ENCODE assay signal across 27 cellular contexts in the genomic region with DNA sequence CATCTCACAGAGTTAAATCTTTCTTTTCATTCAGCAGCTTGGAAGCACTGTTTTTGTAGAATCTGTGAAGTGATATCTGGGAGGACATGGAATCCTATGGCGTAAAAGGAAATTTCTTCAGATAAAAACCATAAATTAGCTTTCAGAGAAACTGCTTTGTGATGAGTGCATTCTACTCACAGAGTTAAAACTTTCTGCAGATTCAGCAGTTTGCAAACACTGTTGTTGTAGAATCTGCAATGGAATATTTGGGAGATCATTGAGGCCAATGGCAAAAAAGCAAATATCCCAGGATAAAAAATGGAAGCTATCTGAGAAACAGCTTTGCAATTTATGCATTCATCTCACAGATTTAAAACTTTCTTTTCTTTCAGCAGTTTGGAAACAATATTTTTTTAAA.
"Had no signal": no experiment of that assay in that cellular context is flagged by ENCODE, and none has a peak within 500 bp of the region (broad histone marks: within the 10 kb centered on the region; RNA-seq: fewer than 3 reads in every experiment).

No MANE protein-coding gene starts in this region.

- H3K4me1 ChIP-seq: stomach, suprapubic skin, testis, thyroid gland, tibial artery, tibial nerve, transverse colon, upper lobe of left lung, upper lobe of right lung, uterus, vagina had no signal

- H3K4me3 ChIP-seq: stomach, suprapubic skin, testis, thoracic aorta, thyroid gland, tibial artery, tibial nerve, transverse colon, upper lobe of left lung, upper lobe of right lung, uterus, vagina had no signal

- FAIRE-seq: urothelium cell line had no signal

- H3K9me3 ChIP-seq: testis, thyroid gland had no signal

- H3K27me3 ChIP-seq: stomach, suprapubic skin, testis, thyroid gland, tibial artery, tibial nerve, transverse colon, upper lobe of left lung, upper lobe of right lung, uterus, vagina had no signal

- H3K27ac ChIP-seq: stomach, suprapubic skin, testis, thoracic aorta, thyroid gland, tibial artery, tibial nerve, transverse colon, upper lobe of left lung, upper lobe of right lung, uterus, vagina had no signal

- DNase-seq: stimulated activated CD4-positive, alpha-beta T cell treated with anti-CD3 and anti-CD28 coated beads, Interleukin-2, amount 100 ng/mL, for 48 hours; stimulated activated CD4-positive, alpha-beta T cell treated with anti-CD3 and anti-CD28 coated beads, Interleukin-4, amount 100 ng/mL, for 1 hour; stimulated activated CD4-positive, alpha-beta T cell treated with anti-CD3 and anti-CD28 coated beads, Interleukin-4, amount 100 ng/mL, for 24 hours; stimulated activated CD4-positive, alpha-beta T cell treated with anti-CD3 and anti-CD28 coated beads, Interleukin-4, amount 100 ng/mL, for 4 hours; stimulated activated CD8-positive, alpha-beta memory T cell treated with anti-CD3 and anti-CD28 coated beads, Interleukin-4, amount 100 ng/mL, for 48 hours; stimulated activated naive B cell treated with anti-CD40 and anti-IgM and Interleukin-4, amounts not matched to agents 10 μg/mL and 1 μg/mL and 100 μg/mL, for 72 hours; stimulated activated naive CD4-positive, alpha-beta T cell; stimulated activated naive CD4-positive, alpha-beta T cell treated with Interleukin-2 at 50 U/mL for 16 hours; stimulated activated naive CD8-positive, alpha-beta T cell treated with anti-CD3 and anti-CD28 coated beads, Interleukin-15, amount 100 ng/mL, for 72 hours; stimulated activated naive CD8-positive, alpha-beta T cell treated with anti-CD3 and anti-CD28 coated beads, Interleukin-15, Interleukin-2, amounts not matched to agents 100 U/mL and 50 U/mL, for 24 hours; stomach; substantia nigra; testis; thyroid gland; tibial artery; transverse colon; trophoblast cell; upper lobe of left lung; upper lobe of right lung; uterus had no signal

- H3K36me3 ChIP-seq: stomach, suprapubic skin, thoracic aorta, thyroid gland, tibial artery, tibial nerve, transverse colon, upper lobe of left lung, upper lobe of right lung, uterus, vagina had no signal

- ATAC-seq: stimulated activated effector memory CD8-positive, alpha-beta T cell treated with anti-CD3 and anti-CD28 coated beads, Interleukin-12 subunit alpha, Interleukin-12 subunit beta, amount 100 ng/mL, for 72 hours; stimulated activated memory B cell treated with anti-CD40 and anti-IgM and Interleukin-4, amounts not matched to agents 10 μg/mL and 1 μg/mL and 100 μg/mL, for 72 hours; stimulated activated naive B cell treated with anti-CD40 and anti-IgM and Interleukin-4, amounts not matched to agents 10 μg/mL and 1 μg/mL and 100 μg/mL, for 72 hours; stimulated activated naive CD8-positive, alpha-beta T cell treated with anti-CD3 and anti-CD28 coated beads, Interleukin-15, amount 100 ng/mL, for 72 hours; stimulated activated naive CD8-positive, alpha-beta T cell treated with anti-CD3 and anti-CD28 coated beads, Interleukin-15, Interleukin-2, amounts not matched to agents 100 U/mL and 50 U/mL, for 24 hours; upper lobe of right lung had no signal
